Comparison of ENCODE assay signal across 14 cellular contexts in genomic region chr11:2524446-2525165, GRCh38.
A peak's percentile ranks its signal among the peaks of the same experiment; 100 is the strongest.
DNase-seq lines count a peak whose midpoint lies in the region; ATAC-seq and TF ChIP-seq lines count a peak whose summit lies in the region.
"Had no signal": no experiment of that assay in that cellular context is flagged by ENCODE, and none has a peak within 500 bp of the region (broad histone marks: within the 10 kb centered on the region; RNA-seq: fewer than 3 reads in every experiment).

No MANE protein-coding gene starts in this region.

- H3K9me3 Mint-ChIP-seq in activated CD4-positive, alpha-beta T cell treated with anti-CD3 and anti-CD28 coated beads for 36 hours (ENCODE audit: low read depth) = no peaks in the 10 kb centered on the region
- no peaks in the 10 kb centered on the region for H3K9me3 Mint-ChIP-seq in activated CD4-positive, alpha-beta T cell treated with anti-CD3 and anti-CD28 coated beads, Interleukin-2, amount 10 ng/mL, durations not matched to agents 7 days and 5 days
- H3K9me3 Mint-ChIP-seq: brain, type B pancreatic cell had no signal

- POLR2A ChIA-PET in activated CD4-positive, alpha-beta T cell treated with anti-CD3 and anti-CD28 coated beads for 36 hours (lab: Charles Lee) = no interaction called here
- POLR2A ChIA-PET in activated CD4-positive, alpha-beta T cell treated with anti-CD3 and anti-CD28 coated beads, Interleukin-2, amount 10 ng/mL, durations not matched to agents 7 days and 5 days (lab: Charles Lee) = no interaction called here

- H3K27me3 ChIP-seq in psoas muscle (ENCODE audit: insufficient read depth in 3 of 3, low read length in 2 of 3) = peaks cover 0 to 26% (median 3%) of the 10 kb centered on the region in 3 donors

- TF ChIP-seq CTCF in psoas muscle (IDR thresholded peaks at IDR 0.05) = no peak

- no peak overlapping the region for H3K27ac Mint-ChIP-seq in activated CD4-positive, alpha-beta T cell treated with anti-CD3 and anti-CD28 coated beads for 36 hours
- H3K27ac Mint-ChIP-seq in activated CD4-positive, alpha-beta T cell treated with anti-CD3 and anti-CD28 coated beads, Interleukin-2, amount 10 ng/mL, durations not matched to agents 7 days and 5 days = no peak overlapping the region
- no peak overlapping the region for H3K27ac Mint-ChIP-seq in T-helper 17 cell
- H3K27ac Mint-ChIP-seq: type B pancreatic cell had no signal

- H3K4me1 Mint-ChIP-seq in activated CD4-positive, alpha-beta T cell treated with anti-CD3 and anti-CD28 coated beads for 36 hours = peaks cover 20% of the 10 kb centered on the region
- H3K4me1 Mint-ChIP-seq in activated CD4-positive, alpha-beta T cell treated with anti-CD3 and anti-CD28 coated beads, Interleukin-2, amount 10 ng/mL, durations not matched to agents 7 days and 5 days = peaks cover 29% of the 10 kb centered on the region
- H3K4me1 Mint-ChIP-seq in T-helper 17 cell = peaks cover 28% of the 10 kb centered on the region

- no peaks in the 10 kb centered on the region for H3K36me3 ChIP-seq in psoas muscle (ENCODE audit: insufficient read depth in 1 of 2, low read depth in 1 of 2)
- H3K36me3 ChIP-seq: SJCRH30 had no signal

- H3K27me3 Mint-ChIP-seq in activated CD4-positive, alpha-beta T cell treated with anti-CD3 and anti-CD28 coated beads for 36 hours = no peaks in the 10 kb centered on the region
- no peaks in the 10 kb centered on the region for H3K27me3 Mint-ChIP-seq in activated CD4-positive, alpha-beta T cell treated with anti-CD3 and anti-CD28 coated beads, Interleukin-2, amount 10 ng/mL, durations not matched to agents 7 days and 5 days
- H3K27me3 Mint-ChIP-seq in T-helper 17 cell = no peaks in the 10 kb centered on the region

- H3K4me3 ChIP-seq in psoas muscle = no peak overlapping the region
- H3K4me3 ChIP-seq: A549, SJCRH30 had no signal

- peak; percentile 2 for DNase-seq in activated CD4-positive, alpha-beta T cell treated with anti-CD3 and anti-CD28 coated beads for 36 hours
- DNase-seq in activated CD4-positive, alpha-beta T cell treated with anti-CD3 and anti-CD28 coated beads, Interleukin-2, amount 10 ng/mL, durations not matched to agents 7 days and 5 days = no peak
- DNase-seq in T-helper 17 cell (peak in 2 of 3 donors; percentile 4 to 6), head of caudate nucleus (peak in 30 of 42 donors; percentile 0 to 40 (median 8)), psoas muscle (peak; percentile 0 to 33), GM19240 (ENCODE audit: insufficient read length, low spot score) (no peak), DMS153 (lab: John Stamatoyannopoulos, UW) (no peak)
- DNase-seq: KG1, NCI-H526 treated with DMSO at 0.1 percent for 48 hours had no signal

- no peaks in the 10 kb centered on the region for H3K4me1 ChIP-seq in psoas muscle
- H3K4me1 ChIP-seq: A549, SJCRH30 had no signal

- CTCF ChIA-PET in activated CD4-positive, alpha-beta T cell treated with anti-CD3 and anti-CD28 coated beads for 36 hours (lab: Charles Lee) = interaction anchor here (0.6 to 1.0 kb wide), 2 partner anchors 8 to 96 kb away, joined by 3 to 4 read pairs; no protein-coding TSS in a partner anchor
- CTCF ChIA-PET in activated CD4-positive, alpha-beta T cell treated with anti-CD3 and anti-CD28 coated beads, Interleukin-2, amount 10 ng/mL, durations not matched to agents 7 days and 5 days (lab: Charles Lee) = interaction anchor here (2.7 kb wide), 1 partner anchor 97 kb away, joined by 8 read pairs; no protein-coding TSS in a partner anchor

- WGBS in psoas muscle, 3 donors = 66 to 73% (median 67%) methylated on average over 15 of the region's 15 CpGs

- intact Hi-C loops in activated CD4-positive, alpha-beta T cell treated with anti-CD3 and anti-CD28 coated beads for 36 hours (cut with DNase I, micrococcal nuclease) = loop anchor here in 1 of 2 experiments (10.0 kb wide), 1 partner anchor 330 kb away; no protein-coding TSS in a partner anchor
- intact Hi-C loops in head of caudate nucleus (cut with DNase I) (no loop called here), psoas muscle (cut with DNase I) (loop anchor here (5.0 kb wide), 2 partner anchors 92 to 217 kb away; no protein-coding TSS in a partner anchor)

- H3K27ac ChIP-seq in psoas muscle = no peak overlapping the region
- H3K27ac ChIP-seq: A549, SJCRH30 had no signal

- H3K4me3 Mint-ChIP-seq in activated CD4-positive, alpha-beta T cell treated with anti-CD3 and anti-CD28 coated beads for 36 hours = no peak overlapping the region
- no peak overlapping the region for H3K4me3 Mint-ChIP-seq in activated CD4-positive, alpha-beta T cell treated with anti-CD3 and anti-CD28 coated beads, Interleukin-2, amount 10 ng/mL, durations not matched to agents 7 days and 5 days
- no peak overlapping the region for H3K4me3 Mint-ChIP-seq in T-helper 17 cell
- H3K4me3 Mint-ChIP-seq: brain, type B pancreatic cell had no signal

- H3K9me3 ChIP-seq in T-helper 17 cell (ENCODE audit: control insufficient read depth, low read length, poor library complexity, severe bottlenecking) (no peaks in the 10 kb centered on the region), psoas muscle (no peaks in the 10 kb centered on the region)
- H3K9me3 ChIP-seq: A549, SJCRH30 had no signal

- ATAC-seq in activated CD4-positive, alpha-beta T cell treated with anti-CD3 and anti-CD28 coated beads for 36 hours = no peak
- ATAC-seq in T-helper 17 cell = no peak
- ATAC-seq in psoas muscle = no peak
- ATAC-seq in HG02588 (IDR thresholded peaks at IDR 0.05; ENCODE audit: unreplicated experiment) = no peak
- ATAC-seq: A549 had no signal

- H3K36me3 Mint-ChIP-seq in activated CD4-positive, alpha-beta T cell treated with anti-CD3 and anti-CD28 coated beads for 36 hours (ENCODE audit: low read depth) = no peaks in the 10 kb centered on the region
- H3K36me3 Mint-ChIP-seq in activated CD4-positive, alpha-beta T cell treated with anti-CD3 and anti-CD28 coated beads, Interleukin-2, amount 10 ng/mL, durations not matched to agents 7 days and 5 days (ENCODE audit: low read depth) = no peaks in the 10 kb centered on the region
- H3K36me3 Mint-ChIP-seq in T-helper 17 cell (ENCODE audit: low read depth) = no peaks in the 10 kb centered on the region
- H3K36me3 Mint-ChIP-seq: brain, type B pancreatic cell had no signal

Comparison
In these comparisons a context has a peak if more than half of its experiments do, and no peak if none do; other contexts are left out.
1. DNase-seq: peak in activated CD4-positive, alpha-beta T cell treated with anti-CD3 and anti-CD28 coated beads for 36 hours (single experiment), T-helper 17 cell (2 of 3), head of caudate nucleus (30 of 42) and psoas muscle (2 of 2); none in activated CD4-positive, alpha-beta T cell treated with anti-CD3 and anti-CD28 coated beads, Interleukin-2, amount 10 ng/mL, durations not matched to agents 7 days and 5 days (single experiment), GM19240 (single experiment) and DMS153 (single experiment).